Comparison of ENCODE assay signal across 18 cellular contexts in the genomic region with DNA sequence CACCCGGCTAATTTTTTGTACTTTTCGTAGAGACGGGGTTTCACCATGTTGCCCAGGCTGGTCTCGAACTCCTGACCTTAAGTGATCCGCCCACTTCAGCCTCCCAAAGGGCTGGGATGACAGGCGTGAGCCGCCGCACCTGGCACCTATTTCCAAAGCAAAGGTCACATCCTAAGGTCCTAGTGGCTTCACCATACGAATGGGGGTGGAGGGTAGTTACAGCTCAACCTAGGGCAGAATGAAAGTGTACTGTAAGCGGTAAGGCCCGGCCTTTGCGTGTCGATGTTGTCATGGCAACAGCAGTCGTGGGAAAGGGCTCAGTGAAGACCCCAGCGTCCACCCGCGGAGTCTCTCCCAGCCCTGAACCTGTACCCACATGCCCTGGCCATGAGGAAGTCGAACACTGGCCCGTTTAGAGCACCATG. TPM values are rescaled to one million over a fixed set of nuclear protein-coding genes. Genes with fewer than 3 reads are reported as not detected.
DNase-seq lines count a peak whose midpoint lies in the region; ATAC-seq and TF ChIP-seq lines count a peak whose summit lies in the region.
"Had no signal": no experiment of that assay in that cellular context is flagged by ENCODE, and none has a peak within 500 bp of the region (broad histone marks: within the 10 kb centered on the region; RNA-seq: fewer than 3 reads in every experiment).

No MANE protein-coding gene starts in this region.

- TF ChIP-seq RAD21 in IMR-90 (IDR thresholded peaks at IDR 0.05; ENCODE audit: low read length) = no peak

- H3K4me2 ChIP-seq in IMR-90 (ENCODE audit: low read depth, low read length) = no peak overlapping the region

- no peak for TF ChIP-seq POLR2A in IMR-90 (IDR thresholded peaks at IDR 0.05; ENCODE audit: low read depth, low read length)
- no peak for TF ChIP-seq POLR2A in suprapubic skin (IDR thresholded peaks at IDR 0.05)

- WGBS in IMR-90 (ENCODE audit: extremely low coverage in 2 of 2, insufficient read length in 1 of 2), 2 experiments = 100% methylated on average over 2 of the region's 19 CpGs; no CpG with 5 or more reads in 1 of the 2 experiments
- 81% methylated on average over 15 of the region's 19 CpGs for WGBS in suprapubic skin

- H3K56ac ChIP-seq in IMR-90 (ENCODE audit: extremely low read depth, insufficient read depth, low read length) = no peak overlapping the region

- no peak overlapping the region for H3K9ac ChIP-seq in IMR-90 (ENCODE audit: low read depth, low read length)

- dilution Hi-C loops in IMR-90 (cut with HindIII; ENCODE audit: low sequenced_read_pairs, unreplicated experiment) = no loop called here

- ATAC-seq in IMR-90 (ENCODE audit: low read depth) (no peak), mucosa of descending colon (peak; percentile 32), HG03175 (IDR thresholded peaks at IDR 0.05; ENCODE audit: unreplicated experiment) (no peak), HG03095 (IDR thresholded peaks at IDR 0.05; ENCODE audit: unreplicated experiment) (no peak)
- no peak for ATAC-seq in activated CD8-positive, alpha-beta T cell treated with anti-CD3 and anti-CD28 coated beads, Interleukin-2, amount 10 ng/mL, durations not matched to agents 7 days and 5 days
- ATAC-seq: gastroesophageal sphincter; lower lobe of right lung; stimulated activated memory B cell treated with anti-CD40 and anti-IgM and Interleukin-4, amounts not matched to agents 10 μg/mL and 1 μg/mL and 100 μg/mL, for 72 hours had no signal

- TF ChIP-seq CTCF in IMR-90 (conservative IDR thresholded peaks at IDR 0.05; ENCODE audit: low read depth, low read length) = no peak
- no peak for TF ChIP-seq CTCF in mucosa of descending colon (IDR thresholded peaks at IDR 0.05)
- TF ChIP-seq CTCF in suprapubic skin (IDR thresholded peaks at IDR 0.05) = no peak

- H3K9me3 ChIP-seq in IMR-90 (ENCODE audit: control insufficient read depth, insufficient read depth, low read length) (no peaks in the 10 kb centered on the region), mucosa of descending colon (no peaks in the 10 kb centered on the region), suprapubic skin (no peaks in the 10 kb centered on the region)
- H3K9me3 ChIP-seq: gastroesophageal sphincter, lower lobe of right lung, SJSA1 had no signal

- H2BK120ac ChIP-seq in IMR-90 (ENCODE audit: low read depth, low read length) = no peak overlapping the region

- no peak overlapping the region for H4K8ac ChIP-seq in IMR-90 (ENCODE audit: low read depth in 2 of 2, low read length in 2 of 2)

- peaks cover 10 to 31% of the 10 kb centered on the region in 2 experiments for H3K79me1 ChIP-seq in IMR-90 (ENCODE audit: low read depth in 1 of 2, low read length in 2 of 2)

- no peak overlapping the region for H2BK5ac ChIP-seq in IMR-90 (ENCODE audit: low read depth, low read length, poor library complexity, severe bottlenecking)

- H3K4me1 ChIP-seq in IMR-90 (ENCODE audit: control insufficient read depth, insufficient read depth, low read length) = peaks cover 4% of the 10 kb centered on the region
- peaks cover 32% of the 10 kb centered on the region for H3K4me1 ChIP-seq in mucosa of descending colon (ENCODE audit: low read depth)
- peaks cover 47% of the 10 kb centered on the region for H3K4me1 ChIP-seq in suprapubic skin

- intact Hi-C loops in IMR-90 (cut with micrococcal nuclease) (no loop called here), mucosa of descending colon (cut with DNase I, micrococcal nuclease) (no loop called here)

- H4K91ac ChIP-seq in IMR-90 (ENCODE audit: insufficient read depth, low read depth, low read length) = no peak overlapping the region

- no peak overlapping the region for H3K27ac Mint-ChIP-seq in activated CD8-positive, alpha-beta T cell treated with anti-CD3 and anti-CD28 coated beads, Interleukin-2, amount 10 ng/mL, durations not matched to agents 7 days and 5 days
- H3K27ac Mint-ChIP-seq: activated naive CD8-positive, alpha-beta T cell treated with anti-CD3 and anti-CD28 coated beads, Interleukin-2, amount 10 ng/mL, durations not matched to agents 7 days and 5 days; stimulated activated memory B cell treated with anti-CD40 and anti-IgM and Interleukin-4, amounts not matched to agents 10 μg/mL and 1 μg/mL and 100 μg/mL, for 72 hours had no signal

- H3K36me3 ChIP-seq in IMR-90 (ENCODE audit: control insufficient read depth, insufficient read depth, low read length) (peaks cover 5% of the 10 kb centered on the region), mucosa of descending colon (ENCODE audit: low read depth) (no peaks in the 10 kb centered on the region), suprapubic skin (peaks cover 12% of the 10 kb centered on the region)

- CTCF ChIA-PET in IMR-90 (lab: Yijun Ruan, JAX) = no interaction called here
- CTCF ChIA-PET in activated CD8-positive, alpha-beta T cell treated with anti-CD3 and anti-CD28 coated beads, Interleukin-2, amount 10 ng/mL, durations not matched to agents 7 days and 5 days (lab: Charles Lee) = interaction anchor here (0.7 to 0.8 kb wide), 2 partner anchors 16 to 193 kb away, joined by 3 read pairs; no protein-coding TSS in a partner anchor

- no peaks in the 10 kb centered on the region for H3K27me3 ChIP-seq in IMR-90 (ENCODE audit: control insufficient read depth, insufficient read depth, low read length)
- no peaks in the 10 kb centered on the region for H3K27me3 ChIP-seq in suprapubic skin
- H3K27me3 ChIP-seq: gastroesophageal sphincter, SJSA1 had no signal

- H2AK9ac ChIP-seq in IMR-90 (replicated peaks; ENCODE audit: low read depth, low read length, poor library complexity) = peak overlapping the region; percentile 44

- no peak overlapping the region for H3K14ac ChIP-seq in IMR-90 (replicated peaks; ENCODE audit: low read depth, low read length)

- peaks cover 18% of the 10 kb centered on the region for H3K36me3 Mint-ChIP-seq in activated CD8-positive, alpha-beta T cell treated with anti-CD3 and anti-CD28 coated beads, Interleukin-2, amount 10 ng/mL, durations not matched to agents 7 days and 5 days (ENCODE audit: low read depth)

- no peaks in the 10 kb centered on the region for H3K9me3 Mint-ChIP-seq in activated CD8-positive, alpha-beta T cell treated with anti-CD3 and anti-CD28 coated beads, Interleukin-2, amount 10 ng/mL, durations not matched to agents 7 days and 5 days (ENCODE audit: insufficient read depth)
- H3K9me3 Mint-ChIP-seq: activated naive CD8-positive, alpha-beta T cell treated with anti-CD3 and anti-CD28 coated beads, Interleukin-2, amount 10 ng/mL, durations not matched to agents 7 days and 5 days; stimulated activated memory B cell treated with anti-CD40 and anti-IgM and Interleukin-4, amounts not matched to agents 10 μg/mL and 1 μg/mL and 100 μg/mL, for 72 hours had no signal

- no TSS peak for BruUV-seq in IMR-90 (replicated peaks; lab: Mats Ljungman, UMichigan)

- H3K4me3 Mint-ChIP-seq in activated CD8-positive, alpha-beta T cell treated with anti-CD3 and anti-CD28 coated beads, Interleukin-2, amount 10 ng/mL, durations not matched to agents 7 days and 5 days = no peak overlapping the region
- H3K4me3 Mint-ChIP-seq: stimulated activated memory B cell treated with anti-CD40 and anti-IgM and Interleukin-4, amounts not matched to agents 10 μg/mL and 1 μg/mL and 100 μg/mL, for 72 hours had no signal

- no peak overlapping the region for H2BK20ac ChIP-seq in IMR-90 (ENCODE audit: low read depth, low read length)

- H3K4ac ChIP-seq in IMR-90 (ENCODE audit: low read depth, low read length) = no peak overlapping the region

- H2AK5ac ChIP-seq in IMR-90 (ENCODE audit: low read depth, low read length) = no peak overlapping the region

- TF ChIP-seq EP300 in suprapubic skin (IDR thresholded peaks at IDR 0.05) = no peak

- POLR2A ChIA-PET in IMR-90 (lab: Charles Lee; ENCODE audit: unreplicated experiment) = no interaction called here
- POLR2A ChIA-PET in activated CD8-positive, alpha-beta T cell treated with anti-CD3 and anti-CD28 coated beads, Interleukin-2, amount 10 ng/mL, durations not matched to agents 7 days and 5 days (lab: Charles Lee) = interaction anchor here (0.7 to 0.8 kb wide), 3 partner anchors 359 to 1108 kb away, joined by 3 read pairs; no protein-coding TSS in a partner anchor

- H3K27ac ChIP-seq in IMR-90 (ENCODE audit: insufficient read depth, low read length) (no peak overlapping the region), caudate nucleus (ENCODE audit: low read depth, low read length) (peak overlapping the region; percentile 97), suprapubic skin (peak overlapping the region; percentile 65)
- H3K27ac ChIP-seq: lower lobe of right lung, SJSA1 had no signal

- H3K23ac ChIP-seq in IMR-90 (ENCODE audit: low read depth, low read length) = no peak overlapping the region

- H3K4me1 Mint-ChIP-seq in activated CD8-positive, alpha-beta T cell treated with anti-CD3 and anti-CD28 coated beads, Interleukin-2, amount 10 ng/mL, durations not matched to agents 7 days and 5 days (ENCODE audit: low read depth) = peaks cover 20% of the 10 kb centered on the region

- no peaks in the 10 kb centered on the region; the same call in 1 of the 2 replicates for H3K9me1 ChIP-seq in IMR-90 (ENCODE audit: insufficient read depth, low read length)

- no peaks in the 10 kb centered on the region for H3K27me3 Mint-ChIP-seq in activated CD8-positive, alpha-beta T cell treated with anti-CD3 and anti-CD28 coated beads, Interleukin-2, amount 10 ng/mL, durations not matched to agents 7 days and 5 days (ENCODE audit: low read depth)
- H3K27me3 Mint-ChIP-seq: activated naive CD8-positive, alpha-beta T cell treated with anti-CD3 and anti-CD28 coated beads, Interleukin-2, amount 10 ng/mL, durations not matched to agents 7 days and 5 days; stimulated activated memory B cell treated with anti-CD40 and anti-IgM and Interleukin-4, amounts not matched to agents 10 μg/mL and 1 μg/mL and 100 μg/mL, for 72 hours had no signal

- DNase-seq in IMR-90 (no peak), caudate nucleus (lab: John Stamatoyannopoulos, UW) (no peak), mucosa of descending colon (no peak), suprapubic skin (ENCODE audit: low spot score in 2 of 2) (no peak), HCEC 1CT (no peak)
- DNase-seq in activated CD8-positive, alpha-beta T cell treated with anti-CD3 and anti-CD28 coated beads, Interleukin-2, amount 10 ng/mL, durations not matched to agents 7 days and 5 days = no peak
- DNase-seq: activated CD4-positive, alpha-beta T cell treated with anti-CD3 and anti-CD28 coated beads, Interleukin-2, amount 50 U/mL, for 48 hours; activated naive CD8-positive, alpha-beta T cell treated with anti-CD3 and anti-CD28 coated beads, Interleukin-2, amount 10 ng/mL, durations not matched to agents 7 days and 5 days; activated T-cell treated with anti-CD3 and anti-CD28 coated beads, Interleukin-2, amount 50 U/mL, for 48 hours; central memory CD4-positive, alpha-beta T cell; lower lobe of right lung; NCI-H187 had no signal

- no peak overlapping the region for H2BK15ac ChIP-seq in IMR-90 (ENCODE audit: low read depth, low read length)

- H4K5ac ChIP-seq in IMR-90 (ENCODE audit: low read depth, low read length) = no peak overlapping the region

- H3K4me3 ChIP-seq in IMR-90 (ENCODE audit: insufficient read depth, low read depth, low read length) (no peak overlapping the region), mucosa of descending colon (no peak overlapping the region), suprapubic skin (no peak overlapping the region)
- H3K4me3 ChIP-seq: gastroesophageal sphincter, lower lobe of right lung, SJSA1 had no signal

- H2AFZ ChIP-seq in IMR-90 (replicated peaks; ENCODE audit: low read length, poor library complexity) = no peak overlapping the region

- in situ Hi-C loops in IMR-90 (cut with MboI; ENCODE audit: low sequenced_read_pairs) = no loop called here

- H4K20me1 ChIP-seq in IMR-90 (ENCODE audit: insufficient read depth, low read length) = peaks cover 32% of the 10 kb centered on the region

- H3K18ac ChIP-seq in IMR-90 (ENCODE audit: low read depth, low read length) = no peak overlapping the region

RNA-seq across cellular contexts. Expression of a gene that starts 1.6 kb away (rescaled TPM):
- total RNA-seq in IMR-90 (2012; rRNA removed) (3.9 and 6.4 TPM in 2 replicates), mucosa of descending colon (10 to 100 TPM; 14.9 to 20.9 (median 15.8) TPM), suprapubic skin (10 to 100 TPM; 11.6 to 55.2 (median 13.2) TPM)
- 7.3 and 7.8 TPM in 2 replicates for polyA plus RNA-seq in IMR-90 (2012; rRNA removed)
- polyA plus RNA-seq in IMR-90 (2012; cell fraction: cytosol; rRNA removed) = 4.9 and 5.4 TPM in 2 replicates
- polyA plus RNA-seq in IMR-90 (2012; cell fraction: nucleus; rRNA removed; ENCODE audit: low replicate concordance) = 18.9 and 24.1 TPM in 2 replicates
- total RNA-seq in activated CD8-positive, alpha-beta T cell treated with anti-CD3 and anti-CD28 coated beads, Interleukin-2, amount 10 ng/mL, durations not matched to agents 7 days and 5 days = 10 to 100 TPM; 16.8 to 18.2 TPM

RNA-seq across cellular contexts. Expression of a gene that starts 6.1 kb away (rescaled TPM):
- total RNA-seq in IMR-90 (2012; rRNA removed) (not detected in 2 replicates), mucosa of descending colon (1 to 10 TPM in 2 of 3 donors, under 1 TPM in 1; 0.47 to 2.3 (median 2.1) TPM), suprapubic skin (10 to 100 TPM; 13.3 to 20.8 (median 15.4) TPM)
- not detected in 2 replicates for polyA plus RNA-seq in IMR-90 (2012; rRNA removed)
- 0.03 TPM in 2 replicates for polyA plus RNA-seq in IMR-90 (2012; cell fraction: cytosol; rRNA removed)
- 0.13 and 0.48 TPM in 2 replicates for polyA plus RNA-seq in IMR-90 (2012; cell fraction: nucleus; rRNA removed; ENCODE audit: low replicate concordance)
- total RNA-seq in activated CD8-positive, alpha-beta T cell treated with anti-CD3 and anti-CD28 coated beads, Interleukin-2, amount 10 ng/mL, durations not matched to agents 7 days and 5 days = not detected
- total RNA-seq: activated naive CD8-positive, alpha-beta T cell treated with anti-CD3 and anti-CD28 coated beads, Interleukin-2, amount 10 ng/mL, durations not matched to agents 7 days and 5 days; gastroesophageal sphincter; lower lobe of right lung; M059J; SJSA1 had no signal

RNA-seq across cellular contexts. Expression of a gene that starts 22.4 kb away (rescaled TPM):
- total RNA-seq in IMR-90 (2012; rRNA removed) (1.4 and 2.2 TPM in 2 replicates), mucosa of descending colon (100 to 1,000 TPM in 1 of 3 donors, 10 to 100 TPM in 2; 80.7 to 153 (median 98.8) TPM), suprapubic skin (1 to 10 TPM; 4.1 to 9.1 (median 6.3) TPM)
- polyA plus RNA-seq in IMR-90 (2012; rRNA removed) = 1.9 and 2.0 TPM in 2 replicates
- 1.3 and 2.4 TPM in 2 replicates for polyA plus RNA-seq in IMR-90 (2012; cell fraction: cytosol; rRNA removed)
- polyA plus RNA-seq in IMR-90 (2012; cell fraction: nucleus; rRNA removed; ENCODE audit: low replicate concordance) = 2.9 and 5.6 TPM in 2 replicates
- total RNA-seq in activated CD8-positive, alpha-beta T cell treated with anti-CD3 and anti-CD28 coated beads, Interleukin-2, amount 10 ng/mL, durations not matched to agents 7 days and 5 days = 10 to 100 TPM; 24.2 to 28.6 TPM

Comparison
In these comparisons a context has a peak if more than half of its experiments do, and no peak if none do; other contexts are left out.
1. RNA of a gene that starts 6.1 kb away (total RNA-seq): 13.3 to 20.8 TPM in suprapubic skin; 0.47 to 2.3 TPM in mucosa of descending colon, not detected in IMR-90 and not detected in activated CD8-positive, alpha-beta T cell treated with anti-CD3 and anti-CD28 coated beads, Interleukin-2, amount 10 ng/mL, durations not matched to agents 7 days and 5 days; every median in the first group is over 4 times any median in the second.